ENCODE assay signal across 17 cellular contexts in the genomic region with DNA sequence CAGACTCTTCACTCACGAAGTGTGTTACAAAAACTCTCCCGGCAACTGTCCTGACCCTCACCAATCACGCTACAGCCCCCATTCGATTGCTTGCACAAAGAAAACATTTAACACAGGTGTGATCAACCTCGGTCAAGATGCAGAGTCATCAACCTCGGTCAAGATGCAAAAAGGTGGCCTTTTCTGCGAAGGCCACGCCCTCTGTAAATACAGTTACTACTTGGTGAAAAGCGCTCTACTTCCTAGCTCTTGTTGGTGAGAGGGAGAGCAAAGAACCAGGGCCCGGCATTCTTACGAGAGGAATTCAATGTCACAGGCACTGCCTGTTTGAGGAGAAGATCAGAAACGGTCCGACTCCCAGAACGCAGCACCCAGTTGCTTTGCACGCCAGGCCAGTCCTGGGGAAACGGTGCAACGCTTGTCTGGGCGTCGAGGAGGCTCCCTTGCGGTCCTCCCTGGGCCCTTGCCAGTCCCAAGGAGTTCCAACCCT. TPM values are rescaled to one million over a fixed set of nuclear protein-coding genes. Genes with fewer than 3 reads are reported as not detected.
A peak's percentile ranks its signal among the peaks of the same experiment; 100 is the strongest.
DNase-seq lines count a peak whose midpoint lies in the region; ATAC-seq and TF ChIP-seq lines count a peak whose summit lies in the region.
"Had no signal": no experiment of that assay in that cellular context is flagged by ENCODE, and none has a peak within 500 bp of the region (broad histone marks: within the 10 kb centered on the region; RNA-seq: fewer than 3 reads in every experiment).

No MANE protein-coding gene starts in this region.

- H3K27me3 ChIP-seq in ACC112 (ENCODE audit: insufficient read depth, low read length) (peaks cover 51% of the 10 kb centered on the region), MG63 (no peaks in the 10 kb centered on the region), esophagus squamous epithelium (peaks cover 0 to 62% (median 7%) of the 10 kb centered on the region in 4 donors)

- DNase-seq in MG63 (peak; percentile 39), esophagus squamous epithelium (lab: John Stamatoyannopoulos, UW) (no peak), mesothelial cell of epicardium (ENCODE audit: low spot score in 2 of 2, unreplicated experiment in 2 of 2) (no peak), inferior parietal cortex (ENCODE audit: extremely low spot score) (no peak)
- DNase-seq in stimulated activated naive CD8-positive, alpha-beta T cell treated with anti-CD3 and anti-CD28 coated beads, Interleukin-15, Interleukin-2, amounts not matched to agents 100 U/mL and 50 U/mL, for 24 hours, result no peak
- DNase-seq in T-helper 2 cell treated with Interferon-gamma antibody and Interleukin-4, amounts not matched to agents 5 μg/mL and 100 μg/mL, for 36 hours (ENCODE audit: low spot score), result no peak
- DNase-seq: activated B cell treated with CpG ODN at 0.5 μM for 24 hours; activated T-cell treated with anti-CD3 and anti-CD28 coated beads, Interleukin-2, amount 50 U/mL, for 24 hours; aorta; erythroblast; left cardiac atrium; pancreas had no signal

- H3K27ac ChIP-seq in ACC112 (ENCODE audit: low read depth, low read length) (no peak overlapping the region), esophagus squamous epithelium (peak overlapping the region in 2 of 4 donors; percentile 2 to 76)
- H3K27ac ChIP-seq: A549, HL-60, pancreas, thoracic aorta had no signal

- no peaks in the 10 kb centered on the region for H3K9me3 Mint-ChIP-seq in mesothelial cell of epicardium
- H3K9me3 Mint-ChIP-seq in T-helper 2 cell treated with Interferon-gamma antibody and Interleukin-4, amounts not matched to agents 5 μg/mL and 100 μg/mL, for 36 hours, result no peaks in the 10 kb centered on the region
- H3K9me3 Mint-ChIP-seq: activated B cell treated with CpG ODN at 0.5 μM for 24 hours; activated T-cell treated with anti-CD3 and anti-CD28 coated beads, Interleukin-2, amount 50 U/mL, for 24 hours had no signal

- peaks cover 20% of the 10 kb centered on the region for H3K4me1 Mint-ChIP-seq in mesothelial cell of epicardium
- no peaks in the 10 kb centered on the region for H3K4me1 Mint-ChIP-seq in T-helper 2 cell treated with Interferon-gamma antibody and Interleukin-4, amounts not matched to agents 5 μg/mL and 100 μg/mL, for 36 hours (ENCODE audit: low read depth)

- TF ChIP-seq POLR2A in esophagus squamous epithelium (IDR thresholded peaks at IDR 0.05), result no peak

- no peaks in the 10 kb centered on the region for H3K36me3 Mint-ChIP-seq in mesothelial cell of epicardium
- H3K36me3 Mint-ChIP-seq in T-helper 2 cell treated with Interferon-gamma antibody and Interleukin-4, amounts not matched to agents 5 μg/mL and 100 μg/mL, for 36 hours (ENCODE audit: low read depth), result no peaks in the 10 kb centered on the region

- H3K4me3 Mint-ChIP-seq in mesothelial cell of epicardium, result peak overlapping the region; percentile 83
- H3K4me3 Mint-ChIP-seq in T-helper 2 cell treated with Interferon-gamma antibody and Interleukin-4, amounts not matched to agents 5 μg/mL and 100 μg/mL, for 36 hours, result no peak overlapping the region
- H3K4me3 Mint-ChIP-seq: activated B cell treated with CpG ODN at 0.5 μM for 24 hours; activated T-cell treated with anti-CD3 and anti-CD28 coated beads, Interleukin-2, amount 50 U/mL, for 24 hours had no signal

- H3K4me1 ChIP-seq in ACC112 (ENCODE audit: control insufficient read depth, insufficient read depth, low read length, unreplicated experiment) (no peaks in the 10 kb centered on the region), esophagus squamous epithelium (peaks cover 4 to 42% (median 10%) of the 10 kb centered on the region in 3 donors)

- H3K9me3 ChIP-seq in MG63 (no peaks in the 10 kb centered on the region), esophagus squamous epithelium (no peaks in the 10 kb centered on the region)
- H3K9me3 ChIP-seq: A549, pancreas, thoracic aorta had no signal

- 21 to 38% methylated on average over 9 to 11 of the region's 20 CpGs for WGBS in esophagus squamous epithelium, 2 donors

- no peaks in the 10 kb centered on the region for H3K36me3 ChIP-seq in ACC112 (ENCODE audit: insufficient read depth, low read length)
- peaks cover 47% of the 10 kb centered on the region for H3K36me3 ChIP-seq in MG63
- H3K36me3 ChIP-seq in esophagus squamous epithelium, result no peaks in the 10 kb centered on the region
- H3K36me3 ChIP-seq: pancreas, thoracic aorta had no signal

- ATAC-seq in stimulated activated naive CD8-positive, alpha-beta T cell treated with anti-CD3 and anti-CD28 coated beads, Interleukin-15, Interleukin-2, amounts not matched to agents 100 U/mL and 50 U/mL, for 24 hours, result no peak
- ATAC-seq in HG03095 (IDR thresholded peaks at IDR 0.05; ENCODE audit: unreplicated experiment), result no peak
- ATAC-seq: A549 had no signal

- peaks cover 50% of the 10 kb centered on the region for H3K27me3 Mint-ChIP-seq in mesothelial cell of epicardium (ENCODE audit: low read depth)
- peaks cover 44% of the 10 kb centered on the region for H3K27me3 Mint-ChIP-seq in T-helper 2 cell treated with Interferon-gamma antibody and Interleukin-4, amounts not matched to agents 5 μg/mL and 100 μg/mL, for 36 hours (ENCODE audit: low read depth)

- H3K4me3 ChIP-seq in ACC112 (ENCODE audit: low read depth, low read length), result peak overlapping the region; percentile 83; the same call in 1 of the 2 replicates
- peak overlapping the region; percentile 76 for H3K4me3 ChIP-seq in MG63
- H3K4me3 ChIP-seq in esophagus squamous epithelium, result peak overlapping the region in 3 of 4 donors; percentile 34 to 64 (median 55)
- H3K4me3 ChIP-seq: A549, pancreas had no signal

- intact Hi-C loops in esophagus squamous epithelium (cut with DNase I), result loop anchor here (10.0 kb wide), 1 partner anchor 293 kb away; no protein-coding TSS in a partner anchor

- no peaks in the 10 kb centered on the region for H3K79me2 ChIP-seq in ACC112 (ENCODE audit: control insufficient read depth, insufficient read depth, low read length, unreplicated experiment)

- no peak overlapping the region for H2AFZ ChIP-seq in ACC112 (ENCODE audit: low read length, unreplicated experiment)

- H3K27ac Mint-ChIP-seq in mesothelial cell of epicardium, result no peak overlapping the region
- H3K27ac Mint-ChIP-seq in T-helper 2 cell treated with Interferon-gamma antibody and Interleukin-4, amounts not matched to agents 5 μg/mL and 100 μg/mL, for 36 hours, result no peak overlapping the region
- H3K27ac Mint-ChIP-seq: activated B cell treated with CpG ODN at 0.5 μM for 24 hours; activated T-cell treated with anti-CD3 and anti-CD28 coated beads, Interleukin-2, amount 50 U/mL, for 24 hours had no signal

- no peak for TF ChIP-seq CTCF in esophagus squamous epithelium (IDR thresholded peaks at IDR 0.05)
- no peak for TF ChIP-seq CTCF in mesothelial cell of epicardium (IDR thresholded peaks at IDR 0.05; ENCODE audit: unreplicated experiment)

RNA-seq across cellular contexts. Expression of a gene that starts 2.0 kb away (rescaled TPM):
- total RNA-seq in MG63 (2014; rRNA removed; shearing (Covaris generic); ENCODE audit: low replicate concordance), result 11.1 and 42.7 TPM in 2 replicates
- total RNA-seq in esophagus squamous epithelium (1 to 10 TPM in 3 of 4 donors, not detected in 1; 2.1 to 7.4 (median 2.5) TPM), mesothelial cell of epicardium (36.7 to 43.7 TPM (median 40.9 TPM) in 3 replicates)
- total RNA-seq: activated B cell treated with CpG ODN at 0.5 μM for 24 hours had no signal
